Comparison of ENCODE assay signal across 21 cellular contexts in genomic region chr2:24199968-24200590, GRCh38. TPM values are rescaled to one million over a fixed set of nuclear protein-coding genes. Genes with fewer than 3 reads are reported as not detected.
DNase-seq lines count a peak whose midpoint lies in the region; ATAC-seq, FAIRE-seq and TF ChIP-seq lines count a peak whose summit lies in the region.
"Had no signal": no experiment of that assay in that cellular context is flagged by ENCODE, and none has a peak within 500 bp of the region (broad histone marks: within the 10 kb centered on the region; RNA-seq: fewer than 3 reads in every experiment).

No MANE protein-coding gene starts in this region.

- no peak overlapping the region for H3K14ac ChIP-seq in H1 (ENCODE audit: insufficient read length)

- H3K36me3 ChIP-seq in HepG2 (replicated peaks in 1 of 2; ENCODE audit: control insufficient read depth in 1 of 2, insufficient read depth in 2 of 2, low read length in 2 of 2) (no peaks in the 10 kb centered on the region; a peak in 2 of 5 replicates), right lobe of liver (peaks cover 0 to 22% (median 3%) of the 10 kb centered on the region in 4 donors), H1 (ENCODE audit: control insufficient read depth in 2 of 4, insufficient read depth in 4 of 4, low read length in 3 of 4) (no peaks in the 10 kb centered on the region)
- H3K36me3 ChIP-seq: SJCRH30 had no signal

- H4K91ac ChIP-seq in H1 (replicated peaks; ENCODE audit: insufficient read length, low read length): no peak overlapping the region

- POLR2A ChIA-PET in HepG2 (lab: Yijun Ruan, JAX) (no interaction called here), H1 (lab: Charles Lee; ENCODE audit: partially characterized antibody) (interaction anchor here (0.6 to 2.3 kb wide), 2 partner anchors 13 to 145 kb away, joined by 3 to 6 read pairs; no protein-coding TSS in a partner anchor)

- TF ChIP-seq POLR2A in HepG2 (IDR thresholded peaks at IDR 0.05; ENCODE audit: insufficient read depth in 1 of 2, low read depth in 2 of 2, low read length in 2 of 2) (no peak), right lobe of liver (IDR thresholded peaks at IDR 0.05) (no peak), H1 (IDR thresholded peaks at IDR 0.05; ENCODE audit: control extremely low read depth in 1 of 2, low read depth in 2 of 2, low read length in 2 of 2) (no peak)

- H2BK120ac ChIP-seq in H1 (replicated peaks; ENCODE audit: low read depth, low read length): no peak overlapping the region

- no peak for DNase-seq in HepG2 (ENCODE audit: low spot score)
- no peak for DNase-seq in right lobe of liver
- no peak for DNase-seq in H1 (ENCODE audit: low read depth in 1 of 2, low spot score in 2 of 2)
- DNase-seq in myocyte (ENCODE audit: low read depth): peak; percentile 52
- no peak for DNase-seq in NCI-H146 (lab: John Stamatoyannopoulos, UW)
- no peak for DNase-seq in activated CD8-positive, alpha-beta memory T cell treated with anti-CD3 and anti-CD28 coated beads, Interleukin-2, amount 50 U/mL, for 4 hours
- DNase-seq: DMS 273 treated with DMSO at 0.1 percent for 48 hours, DND-41, GDM1, KG1, NCI-H1105 treated with DMSO at 0.1 percent for 48 hours, NCI-H187 treated with DMSO at 0.1 percent for 48 hours, NCI-H2227 treated with DMSO at 0.1 percent for 48 hours, NCI-H510A treated with DMSO at 0.1 percent for 48 hours, NCI-H774, OCI-M1, SJCRH30 had no signal

- H3K4me2 ChIP-seq in HepG2 (ENCODE audit: low read depth, low read length) (no peak overlapping the region), H1 (ENCODE audit: insufficient read depth in 1 of 2, low read depth in 2 of 2, low read length in 2 of 2) (no peak overlapping the region)

- CTCF ChIA-PET in HepG2 (lab: Yijun Ruan, JAX; ENCODE audit: low intra/inter-chr PET ratio, low total read pairs) (no interaction called here), H1 (lab: Charles Lee; ENCODE audit: partially characterized antibody) (interaction anchor here (0.6 to 2.2 kb wide), 4 partner anchors 9 to 159 kb away, joined by 3 to 9 read pairs (median 6); no protein-coding TSS in a partner anchor)

- H2AFZ ChIP-seq in HepG2 (ENCODE audit: low read length) (no peak overlapping the region), H1 (ENCODE audit: low read length) (no peak overlapping the region)

- ATAC-seq in HepG2 (peak; percentile 59), right lobe of liver (no peak), HG02588 (IDR thresholded peaks at IDR 0.05; ENCODE audit: unreplicated experiment) (no peak), GM21423 (IDR thresholded peaks at IDR 0.05; ENCODE audit: unreplicated experiment) (no peak)

- no TSS peak for BruUV-seq in HepG2 (replicated peaks; lab: Mats Ljungman, UMichigan)

- TF ChIP-seq CTCF in HepG2 (CRISPR knock-in tag; IDR thresholded peaks at IDR 0.05): no peak
- no peak for TF ChIP-seq CTCF in right lobe of liver (IDR thresholded peaks at IDR 0.05)
- TF ChIP-seq CTCF in H1 (IDR thresholded peaks at IDR 0.05; ENCODE audit: control extremely low read depth in 1 of 3, insufficient read depth in 1 of 3, low read depth in 1 of 3, low read length in 3 of 3): no peak

- H3K9ac ChIP-seq in HepG2 (ENCODE audit: insufficient read depth, low read depth, low read length): no peak overlapping the region
- H3K9ac ChIP-seq in H1 (replicated peaks in 1 of 4; ENCODE audit: extremely low read depth in 1 of 4, low read depth in 3 of 4, low read length in 3 of 4): no peak overlapping the region

- no peak overlapping the region for H2BK5ac ChIP-seq in H1 (ENCODE audit: low read depth, low read length)

- H2AK5ac ChIP-seq in H1 (ENCODE audit: low read depth, low read length): no peak overlapping the region

- H3K79me1 ChIP-seq in H1 (ENCODE audit: low read depth, low read length): no peaks in the 10 kb centered on the region

- H3K23me2 ChIP-seq in H1 (ENCODE audit: low read depth, low read length): no peaks in the 10 kb centered on the region

- no peak overlapping the region for H3K18ac ChIP-seq in H1 (ENCODE audit: extremely low read depth, low read length)

- H2BK15ac ChIP-seq in H1 (ENCODE audit: low read length): no peak overlapping the region

- H3K27me3 ChIP-seq in HepG2 (ENCODE audit: control insufficient read depth in 1 of 2, insufficient read depth in 2 of 2, low read length in 2 of 2) (no peaks in the 10 kb centered on the region), right lobe of liver (no peaks in the 10 kb centered on the region), H1 (replicated peaks in 1 of 4; ENCODE audit: control insufficient read depth in 3 of 4, extremely low read depth in 1 of 4, insufficient read depth in 3 of 4, low read length in 3 of 4) (no peaks in the 10 kb centered on the region; a peak in 1 of 7 replicates)
- H3K27me3 ChIP-seq: SJCRH30 had no signal

- H2BK20ac ChIP-seq in H1 (ENCODE audit: low read length): no peak overlapping the region

- H3K23ac ChIP-seq in H1 (ENCODE audit: insufficient read length): no peak overlapping the region

- H3K79me2 ChIP-seq in HepG2 (ENCODE audit: insufficient read depth, low read length) (no peaks in the 10 kb centered on the region), H1 (ENCODE audit: control insufficient read depth in 1 of 2, insufficient read depth in 2 of 2, low read length in 2 of 2) (no peaks in the 10 kb centered on the region)

- peak overlapping the region; percentile 46 for H3K4ac ChIP-seq in H1 (replicated peaks; ENCODE audit: insufficient read length, low read depth, low read length)

- H4K20me1 ChIP-seq in HepG2 (ENCODE audit: insufficient read depth, low read length) (no peaks in the 10 kb centered on the region), H1 (replicated peaks in 1 of 2; ENCODE audit: control insufficient read depth in 1 of 2, insufficient read depth in 2 of 2, low read length in 2 of 2) (peaks cover 0 to 2% of the 10 kb centered on the region in 2 experiments)

- WGBS in HepG2 (ENCODE audit: low lambda C conversion rate): 62% methylated on average over 12 of the region's 12 CpGs
- 84% methylated on average over 10 of the region's 12 CpGs for WGBS in right lobe of liver (ENCODE audit: insufficient coverage, low coverage, low lambda C conversion rate, missing lambda C conversion rate)
- 79% methylated on average over 11 of the region's 12 CpGs; no CpG with 5 or more reads in 1 of the 2 experiments for WGBS in H1 (ENCODE audit: extremely low coverage in 1 of 2, insufficient coverage in 1 of 2, insufficient read length in 1 of 2, insufficient replicate concordance in 2 of 2, low coverage in 1 of 2, low lambda C conversion rate in 2 of 2, missing lambda C conversion rate in 1 of 2), 2 experiments

- H2BK12ac ChIP-seq in H1 (ENCODE audit: low read depth, low read length): no peak overlapping the region

- TF ChIP-seq EP300 in HepG2 (IDR thresholded peaks at IDR 0.05; ENCODE audit: low read depth in 2 of 2, low read length in 2 of 2) (no peak), HepG2 (CRISPR knock-in tag; IDR thresholded peaks at IDR 0.05; ENCODE audit: borderline replicate concordance) (no peak), H1 (IDR thresholded peaks at IDR 0.05; ENCODE audit: borderline replicate concordance in 1 of 2, low read depth in 2 of 2, low read length in 2 of 2) (no peak)

- H4K8ac ChIP-seq in H1 (ENCODE audit: extremely low read depth, insufficient read depth, low read length): no peak overlapping the region

- FAIRE-seq in HepG2 (lab: Jason Lieb, UNC) (no peak), H1 (lab: Jason Lieb, UNC) (no peak)

- no peak overlapping the region for H4K5ac ChIP-seq in H1 (ENCODE audit: insufficient read length, low read depth, low read length)

- H3K4me3 ChIP-seq in HepG2 (replicated peaks in 1 of 3; ENCODE audit: insufficient read depth in 1 of 3, low read depth in 2 of 3, low read length in 3 of 3): no peak overlapping the region
- H3K4me3 ChIP-seq in right lobe of liver: no peak overlapping the region
- H3K4me3 ChIP-seq in H1 (ENCODE audit: extremely low read depth in 1 of 4, insufficient read depth in 2 of 4, low read depth in 3 of 4, low read length in 4 of 4): no peak overlapping the region
- H3K4me3 ChIP-seq: SJCRH30 had no signal

- TF ChIP-seq RAD21 in HepG2 (CRISPR knock-in tag; IDR thresholded peaks at IDR 0.05): no peak
- TF ChIP-seq RAD21 in H1 (IDR thresholded peaks at IDR 0.05 in 1 of 2, conservative IDR thresholded peaks at IDR 0.05 in 1 of 2; ENCODE audit: low read depth in 2 of 2, low read length in 2 of 2): no peak

- H3K4me1 ChIP-seq in HepG2 (ENCODE audit: insufficient read depth, low read length): no peaks in the 10 kb centered on the region
- no peaks in the 10 kb centered on the region for H3K4me1 ChIP-seq in right lobe of liver
- no peaks in the 10 kb centered on the region for H3K4me1 ChIP-seq in H1 (replicated peaks in 1 of 4; ENCODE audit: control insufficient read depth in 3 of 4, insufficient read depth in 4 of 4, low read length in 3 of 4)
- H3K4me1 ChIP-seq: SJCRH30 had no signal

- no peak overlapping the region for H3K56ac ChIP-seq in H1 (replicated peaks; ENCODE audit: insufficient read length, low read depth, low read length)

- in situ Hi-C loops in HepG2 (cut with HindIII; ENCODE audit: extremely low pct_ligation_motif_present, low pct_unique_long_range_greater_than_20kb): no loop called here

- intact Hi-C loops in HepG2 (cut with micrococcal nuclease; ENCODE audit: unreplicated experiment): no loop called here
- intact Hi-C loops in right lobe of liver (cut with DNase I): no loop called here

- H3K9me3 ChIP-seq in HepG2 (ENCODE audit: low read length): no peaks in the 10 kb centered on the region
- no peaks in the 10 kb centered on the region for H3K9me3 ChIP-seq in right lobe of liver
- H3K9me3 ChIP-seq in H1 (ENCODE audit: insufficient read depth in 2 of 2, low read depth in 1 of 2, low read length in 1 of 2): no peaks in the 10 kb centered on the region

- H3K27ac ChIP-seq in HepG2 (ENCODE audit: extremely low read length, insufficient read depth, low read length) (no peak overlapping the region), right lobe of liver (no peak overlapping the region), H1 (ENCODE audit: low read depth, low read length) (no peak overlapping the region)
- H3K27ac ChIP-seq: SJCRH30 had no signal

RNA-seq across cellular contexts. Expression of gene FAM228A, which starts 25.2 kb away (rescaled TPM):
- total RNA-seq in HepG2 (2016; rRNA removed; fragmentation: Illumina TruSeq; extraction: Trizol) (not detected in 2 replicates), right lobe of liver (under 1 TPM in 3 of 6 experiments, not detected in 3; 0.12 to 0.22 (median 0.18) TPM), myocyte (not detected in 2 replicates)
- not detected in 2 replicates for total RNA-seq in HepG2 (2016; cell fraction: cytosol; rRNA removed; fragmentation: Illumina TruSeq; extraction: Trizol; ENCODE audit: low read depth)
- total RNA-seq in HepG2 (2016; cell fraction: insoluble cytoplasmic fraction; rRNA removed; fragmentation: Illumina TruSeq; extraction: Trizol): not detected in 2 replicates
- not detected in 2 replicates for total RNA-seq in HepG2 (2016; cell fraction: membrane; rRNA removed; fragmentation: Illumina TruSeq; extraction: Trizol)
- total RNA-seq in HepG2 (2016; cell fraction: nucleus; rRNA removed; fragmentation: Illumina TruSeq; extraction: Trizol): not detected in 2 replicates
- polyA plus RNA-seq in HepG2 (2011; rRNA removed) (not detected in 2 replicates), H1 (2011; rRNA removed) (not detected in 2 replicates)
- polyA plus RNA-seq in HepG2 (2011; cell fraction: cytosol; rRNA removed): not detected in 2 replicates
- polyA plus RNA-seq in HepG2 (2011; cell fraction: nucleus; rRNA removed): not detected in 2 replicates
- polyA plus RNA-seq in HepG2 (2012): 0.09 TPM in 1 of 2 replicates, not detected in the other
- polyA plus RNA-seq in HepG2 (2016; cell fraction: cytosol; fragmentation: Illumina TruSeq; extraction: Trizol; ENCODE audit: low read depth): not detected in 2 replicates
- polyA plus RNA-seq in HepG2 (2016; cell fraction: insoluble cytoplasmic fraction; fragmentation: Illumina TruSeq; extraction: Trizol; ENCODE audit: low read depth): not detected in 2 replicates
- not detected in 2 replicates for polyA plus RNA-seq in HepG2 (2016; cell fraction: membrane; fragmentation: Illumina TruSeq; extraction: Trizol; ENCODE audit: low read depth)
- polyA plus RNA-seq in HepG2 (2016; cell fraction: nucleus; fragmentation: Illumina TruSeq; extraction: Trizol; ENCODE audit: insufficient read depth, low read depth): not detected in 2 replicates
- polyA minus RNA-seq in HepG2 (2011; rRNA and poly(A)+ RNA removed; ENCODE audit: low replicate concordance): not detected in 2 replicates
- polyA minus RNA-seq in HepG2 (2011; cell fraction: cytosol; rRNA and poly(A)+ RNA removed): not detected in 2 replicates
- not detected in 2 replicates for polyA minus RNA-seq in HepG2 (2011; cell fraction: nucleus; rRNA and poly(A)+ RNA removed)
- total RNA-seq in H1 (2021; fragmentation: NEBNext Ultra II Directional; extraction: Animal tissue kit (Norgen Biotek cat#: 25700)): not detected in 2 replicates
- polyA plus RNA-seq in H1 (2011; cell fraction: cytosol; rRNA removed): not detected
- not detected for polyA plus RNA-seq in H1 (2011; cell fraction: nucleus; rRNA removed)
- polyA plus RNA-seq in H1 (2012, experiment 1 of 2): not detected in 4 replicates
- 0.09 TPM for polyA plus RNA-seq in H1 (2012, experiment 2 of 2)
- not detected for polyA plus RNA-seq in H1 (2013, experiment 1 of 2)
- polyA plus RNA-seq in H1 (2013, experiment 2 of 2): 0.06 TPM
- polyA minus RNA-seq in H1 (2011; rRNA and poly(A)+ RNA removed): 0.10 TPM in 1 of 2 replicates, not detected in the other
- not detected for polyA minus RNA-seq in H1 (2011; cell fraction: cytosol; rRNA and poly(A)+ RNA removed)
- polyA minus RNA-seq in H1 (2011; cell fraction: nucleus; rRNA and poly(A)+ RNA removed): 0.60 TPM
- 0.16 TPM for polyA plus RNA-seq in myocyte (2012)
- total RNA-seq: A172, B cell, SJCRH30 had no signal
